13 cellular contexts compared by ENCODE assay signal in the genomic region with DNA sequence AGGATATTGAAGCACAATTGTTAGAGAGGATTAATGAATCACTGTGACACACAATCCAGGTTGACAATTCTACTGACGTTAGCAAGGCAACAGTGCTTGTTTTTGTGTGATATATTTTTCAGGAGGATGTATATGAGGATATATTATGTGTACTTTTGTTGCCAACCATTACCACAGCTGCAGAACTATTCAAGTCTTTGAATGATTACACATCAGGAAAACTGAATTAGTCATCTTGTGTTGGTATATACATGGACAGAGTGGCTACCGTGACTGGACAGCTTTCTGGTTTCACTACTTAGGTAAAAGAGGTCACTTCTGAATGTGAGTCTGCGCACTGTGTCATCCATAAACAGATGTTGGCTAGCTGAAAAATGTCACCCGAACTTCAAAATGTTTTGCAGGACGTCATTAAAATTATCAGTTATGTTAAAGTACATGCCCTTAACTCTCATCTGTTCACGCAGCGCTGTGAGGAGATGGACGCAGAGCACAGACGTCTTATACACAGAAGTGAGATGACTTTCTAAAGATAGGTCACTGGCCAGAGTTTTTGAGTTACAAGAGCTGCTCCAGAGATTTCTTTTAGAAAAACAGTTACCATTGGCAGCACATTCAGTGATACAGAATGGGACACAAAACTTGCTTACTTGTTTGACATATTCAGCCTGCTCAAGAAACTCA.
DNase-seq lines count a peak whose midpoint lies in the region; ATAC-seq and TF ChIP-seq lines count a peak whose summit lies in the region.
"Had no signal": no experiment of that assay in that cellular context is flagged by ENCODE, and none has a peak within 500 bp of the region (broad histone marks: within the 10 kb centered on the region; RNA-seq: fewer than 3 reads in every experiment).

No MANE protein-coding gene starts in this region.

- intact Hi-C loops in Right ventricle myocardium superior (cut with DNase I): no loop called here
- intact Hi-C loops in left ventricle myocardium inferior (cut with micrococcal nuclease): no loop called here
- intact Hi-C loops in activated CD8-positive, alpha-beta T cell treated with anti-CD3 and anti-CD28 coated beads for 36 hours (cut with micrococcal nuclease): no loop called here

- H3K4me3 ChIP-seq in left ventricle myocardium inferior: no peak overlapping the region
- H3K4me3 ChIP-seq in fibroblast of mammary gland (ENCODE audit: control insufficient read depth, low read depth, low read length): no peak overlapping the region
- no peak overlapping the region for H3K4me3 ChIP-seq in skeletal muscle satellite cell (ENCODE audit: low read length)
- H3K4me3 ChIP-seq: ovary had no signal

- no peaks in the 10 kb centered on the region for H3K4me1 Mint-ChIP-seq in activated CD8-positive, alpha-beta T cell treated with anti-CD3 and anti-CD28 coated beads for 36 hours (ENCODE audit: low read depth)

- H3K27me3 ChIP-seq in left ventricle myocardium inferior (ENCODE audit: low read depth) (no peaks in the 10 kb centered on the region), skeletal muscle satellite cell (ENCODE audit: control insufficient read depth, insufficient read depth, low read length) (no peaks in the 10 kb centered on the region)
- H3K27me3 ChIP-seq: ovary had no signal

- POLR2A ChIA-PET in activated CD8-positive, alpha-beta T cell treated with anti-CD3 and anti-CD28 coated beads for 36 hours (lab: Charles Lee): no interaction called here

- ATAC-seq in Right ventricle myocardium superior (ENCODE audit: poor library complexity) (peak; percentile 34), HG03442 (IDR thresholded peaks at IDR 0.05; ENCODE audit: unreplicated experiment) (no peak), HG02981 (IDR thresholded peaks at IDR 0.05; ENCODE audit: unreplicated experiment) (no peak)
- no peak for ATAC-seq in activated CD8-positive, alpha-beta T cell treated with anti-CD3 and anti-CD28 coated beads for 36 hours
- ATAC-seq: Panc1 had no signal

- H3K36me3 ChIP-seq in left ventricle myocardium inferior (peaks cover 20% of the 10 kb centered on the region), skeletal muscle satellite cell (ENCODE audit: insufficient read depth, low read length) (no peaks in the 10 kb centered on the region)
- H3K36me3 ChIP-seq: ovary had no signal

- H3K4me3 Mint-ChIP-seq in activated CD8-positive, alpha-beta T cell treated with anti-CD3 and anti-CD28 coated beads for 36 hours: no peak overlapping the region
- H3K4me3 Mint-ChIP-seq: T-helper 2 cell treated with Interferon-gamma antibody and Interleukin-4, amounts not matched to agents 5 μg/mL and 100 μg/mL, for 36 hours had no signal

- H3K36me3 Mint-ChIP-seq in activated CD8-positive, alpha-beta T cell treated with anti-CD3 and anti-CD28 coated beads for 36 hours (ENCODE audit: low read depth): peaks cover 33% of the 10 kb centered on the region

- H3K9me3 ChIP-seq in left ventricle myocardium inferior (replicated peaks): no peaks in the 10 kb centered on the region
- no peaks in the 10 kb centered on the region for H3K9me3 ChIP-seq in skeletal muscle satellite cell (replicated peaks; ENCODE audit: low read length)
- H3K9me3 ChIP-seq: ovary had no signal

- no peaks in the 10 kb centered on the region for H3K9me3 Mint-ChIP-seq in activated CD8-positive, alpha-beta T cell treated with anti-CD3 and anti-CD28 coated beads for 36 hours

- H3K4me2 ChIP-seq in skeletal muscle satellite cell (ENCODE audit: low read length): peak overlapping the region; percentile 7

- no peak overlapping the region for H3K9ac ChIP-seq in skeletal muscle satellite cell (ENCODE audit: low read depth, low read length)

- H3K27me3 Mint-ChIP-seq in activated CD8-positive, alpha-beta T cell treated with anti-CD3 and anti-CD28 coated beads for 36 hours: no peaks in the 10 kb centered on the region

- CTCF ChIA-PET in activated CD8-positive, alpha-beta T cell treated with anti-CD3 and anti-CD28 coated beads for 36 hours (lab: Charles Lee): no interaction called here

- DNase-seq in Right ventricle myocardium superior: no peak
- DNase-seq in left ventricle myocardium inferior: no peak
- no peak for DNase-seq in activated CD8-positive, alpha-beta T cell treated with anti-CD3 and anti-CD28 coated beads for 36 hours
- DNase-seq in fibroblast of mammary gland (ENCODE audit: low read depth): peak; percentile 81
- no peak for DNase-seq in DMS 273 treated with DMSO at 0.1 percent for 48 hours (lab: John Stamatoyannopoulos, UW)
- DNase-seq: activated CD4-positive, alpha-beta T cell treated with anti-CD3 and anti-CD28 coated beads, Interleukin-2, amount 50 U/mL, for 4 hours; NCI-H526 treated with DMSO at 0.1 percent for 48 hours; ovary had no signal

- H3K4me1 ChIP-seq in left ventricle myocardium inferior: peaks cover 22% of the 10 kb centered on the region
- H3K4me1 ChIP-seq in skeletal muscle satellite cell (ENCODE audit: control insufficient read depth, insufficient read depth, low read length): peaks cover 31% of the 10 kb centered on the region

- H3K27ac ChIP-seq in left ventricle myocardium inferior (replicated peaks): no peak overlapping the region
- H3K27ac ChIP-seq: ovary had no signal

- H3K27ac Mint-ChIP-seq in activated CD8-positive, alpha-beta T cell treated with anti-CD3 and anti-CD28 coated beads for 36 hours: peak overlapping the region; percentile 12
- H3K27ac Mint-ChIP-seq: T-helper 2 cell treated with Interferon-gamma antibody and Interleukin-4, amounts not matched to agents 5 μg/mL and 100 μg/mL, for 36 hours had no signal

- TF ChIP-seq CTCF in left ventricle myocardium inferior (IDR thresholded peaks at IDR 0.05; ENCODE audit: borderline replicate concordance) (no peak), fibroblast of mammary gland (conservative IDR thresholded peaks at IDR 0.05; ENCODE audit: control insufficient read depth, insufficient read depth, low read depth, low read length) (no peak)
- no peak for TF ChIP-seq CTCF in activated CD8-positive, alpha-beta T cell treated with anti-CD3 and anti-CD28 coated beads for 36 hours (IDR thresholded peaks at IDR 0.05)
